12 cellular contexts compared by ENCODE assay signal in genomic region chr4:39037491-39037825, GRCh38. TPM values are rescaled to one million over a fixed set of nuclear protein-coding genes. Genes with fewer than 3 reads are reported as not detected.
DNase-seq lines count a peak whose midpoint lies in the region; ATAC-seq, FAIRE-seq and TF ChIP-seq lines count a peak whose summit lies in the region.
"Had no signal": no experiment of that assay in that cellular context is flagged by ENCODE, and none has a peak within 500 bp of the region (broad histone marks: within the 10 kb centered on the region; RNA-seq: fewer than 3 reads in every experiment).

No MANE protein-coding gene starts in this region.

- SMC1A ChIA-PET in GM12878 (lab: Charles Lee; ENCODE audit: uncharacterized antibody, unreplicated experiment) = interaction anchor here (0.8 to 2.3 kb wide), 6 partner anchors 9 to 197 kb away, joined by 3 to 7 read pairs (median 4); no protein-coding TSS in a partner anchor

- in situ Hi-C loops in GM12878 (cut with MboI) = loop anchor here (10.0 to 25.0 kb wide), 2 partner anchors 275 to 587 kb away; no protein-coding TSS in a partner anchor

- H3K27me3 ChIP-seq in GM12878 (replicated peaks in 1 of 2; ENCODE audit: control insufficient read depth in 2 of 2, insufficient read depth in 2 of 2, low read length in 1 of 2) = no peaks in the 10 kb centered on the region
- H3K27me3 ChIP-seq: sigmoid colon had no signal

- ATAC-seq in GM12878 (peak; percentile 68), GM19397 (IDR thresholded peaks at IDR 0.05; ENCODE audit: unreplicated experiment) (no peak), GM19395 (IDR thresholded peaks at IDR 0.05; ENCODE audit: unreplicated experiment) (no peak)
- ATAC-seq: T-cell had no signal

- H3K79me2 ChIP-seq in GM12878 (ENCODE audit: control insufficient read depth, insufficient read depth, low read length) = no peaks in the 10 kb centered on the region

- DNase-seq in A172 (ENCODE audit: low spot score) (peak; percentile 57), HT1080 (ENCODE audit: low read depth) (peak; percentile 75), GM12878 (ENCODE audit: low read depth, low spot score) (no peak), kidney tubule cell (ENCODE audit: low spot score) (peak; percentile 59), 8988T (no peak)
- no peak for DNase-seq in central memory CD4-positive, alpha-beta T cell
- DNase-seq: immature natural killer cell, NCI-H1930, sigmoid colon, T-cell had no signal

- POLR2A ChIA-PET in GM12878 (lab: Charles Lee) = interaction anchor here (1.2 to 3.3 kb wide), 3 partner anchors 10 to 13 kb away, joined by 7 to 20 read pairs (median 12); no protein-coding TSS in a partner anchor

- WGBS in GM12878 (ENCODE audit: insufficient coverage, insufficient replicate concordance, low lambda C conversion rate, missing lambda C conversion rate) = 43% methylated on average over 4 of the region's 4 CpGs

- no peak for FAIRE-seq in GM12878 (lab: Jason Lieb, UNC)

- no peaks in the 10 kb centered on the region for H3K9me3 ChIP-seq in GM12878 (replicated peaks; ENCODE audit: control insufficient read depth, insufficient read depth, low read length)
- H3K9me3 ChIP-seq: sigmoid colon had no signal

- TF ChIP-seq CTCF in GM12878 (IDR thresholded peaks at IDR 0.05 in 2 of 3, conservative IDR thresholded peaks at IDR 0.05 in 1 of 3; ENCODE audit: control insufficient read depth in 2 of 3, extremely low read depth in 1 of 3, insufficient read depth in 1 of 3, low read depth in 3 of 3, low read length in 3 of 3) = no peak

- H3K36me3 ChIP-seq in GM12878 (ENCODE audit: control insufficient read depth in 2 of 2, insufficient read depth in 2 of 2, low read length in 1 of 2) = no peaks in the 10 kb centered on the region
- H3K36me3 ChIP-seq: sigmoid colon had no signal

- no peak for TF ChIP-seq RAD21 in GM12878 (IDR thresholded peaks at IDR 0.05; ENCODE audit: insufficient read depth, low read depth, low read length)

- no TSS peak for BruUV-seq in GM12878 (replicated peaks; lab: Mats Ljungman, UMichigan)

- CTCF ChIA-PET in GM12878 (lab: Yijun Ruan, JAX) = interaction anchor here (1.0 to 1.8 kb wide), 5 partner anchors 9 to 135 kb away, joined by 3 to 5 read pairs (median 3); no protein-coding TSS in a partner anchor

- peak overlapping the region; percentile 53 for H3K27ac ChIP-seq in GM12878 (ENCODE audit: control insufficient read depth, insufficient read depth)

- RAD21 ChIA-PET in GM12878 (lab: Charles Lee; ENCODE audit: unreplicated experiment) = interaction anchor here (0.8 to 2.3 kb wide), 8 partner anchors 9 to 278 kb away, joined by 3 to 10 read pairs (median 4); no protein-coding TSS in a partner anchor

- H3K9ac ChIP-seq in GM12878 (ENCODE audit: control insufficient read depth, insufficient read depth, low read length) = no peak overlapping the region

- intact Hi-C loops in GM12878 (cut with micrococcal nuclease; ENCODE audit: unreplicated experiment) = no loop called here

- TF ChIP-seq POLR2A in GM12878 (IDR thresholded peaks at IDR 0.05; ENCODE audit: low read depth, low read length) = 0 out of 2 replicates have a peak, but pooled peaks have one; percentile 14

- peak overlapping the region; percentile 85 for H2AFZ ChIP-seq in GM12878 (ENCODE audit: control insufficient read depth, low read depth, low read length)

- no peaks in the 10 kb centered on the region for H4K20me1 ChIP-seq in GM12878 (ENCODE audit: control insufficient read depth, insufficient read depth)

- peak overlapping the region; percentile 69; the same call in 1 of the 2 replicates for H3K4me2 ChIP-seq in GM12878 (ENCODE audit: control insufficient read depth, insufficient read depth)

- no peak overlapping the region for H3K4me3 ChIP-seq in GM12878
- H3K4me3 ChIP-seq: sigmoid colon had no signal

- H3K4me1 ChIP-seq in GM12878 (ENCODE audit: control insufficient read depth, insufficient read depth, low read length) = peaks cover 31% of the 10 kb centered on the region

- no peak for TF ChIP-seq EP300 in GM12878 (IDR thresholded peaks at IDR 0.05; ENCODE audit: borderline replicate concordance in 1 of 2, control insufficient read depth in 1 of 2, low read depth in 2 of 2, low read length in 2 of 2)

TF ChIP-seq in GM12878, 131 proteins besides CTCF, POLR2A, EP300 and RAD21 (continues in another document):
- TF ChIP-seq ZNF384 (IDR thresholded peaks at IDR 0.05; ENCODE audit: borderline replicate concordance, low read depth, low read length) (no peak), SUPT20H (IDR thresholded peaks at IDR 0.05; ENCODE audit: borderline replicate concordance, control insufficient read depth, low read depth, low read length) (no peak), PBX3 (IDR thresholded peaks at IDR 0.05; ENCODE audit: insufficient replicate concordance, low read depth, low read length) (no peak), FOXK2 (IDR thresholded peaks at IDR 0.05) (no peak), ETV6 (conservative IDR thresholded peaks at IDR 0.05 in 1 of 2, IDR thresholded peaks at IDR 0.05 in 1 of 2; ENCODE audit: borderline replicate concordance in 1 of 2, low read depth in 1 of 2) (0 out of 4 replicates have a peak, but pooled peaks of 1 of the 2 experiments have one; percentile 10), USF1 (IDR thresholded peaks at IDR 0.05; ENCODE audit: borderline replicate concordance, extremely low read length, insufficient read depth, low read depth, low read length) (no peak), ZNF207 (IDR thresholded peaks at IDR 0.05; ENCODE audit: borderline replicate concordance) (no peak), DPF2 (IDR thresholded peaks at IDR 0.05) (0 out of 2 replicates have a peak, but pooled peaks have one; percentile 12)

RNA-seq across cellular contexts. Expression of gene TMEM156, which starts 5.2 kb away (rescaled TPM):
- total RNA-seq in A172 (2014; rRNA removed; shearing (Covaris generic)) = 0.19 and 0.81 TPM in 2 replicates
- total RNA-seq in HT1080 (2014; rRNA removed; shearing (Covaris generic)) = 5.4 and 8.4 TPM in 2 replicates
- polyA plus RNA-seq in HT1080 (2015; cell fraction: cytosol; rRNA removed) = 27.0 and 27.9 TPM in 2 replicates
- polyA plus RNA-seq in HT1080 (2015; cell fraction: nucleus; rRNA removed) = 14.9 and 19.1 TPM in 2 replicates
- total RNA-seq in GM12878 (2013; cell fraction: nucleolus; rRNA removed) = 68.8 and 85.3 TPM in 2 replicates
- total RNA-seq in GM12878 (2014; rRNA removed) (28.1 and 30.8 TPM in 2 replicates), GM12878 (2014; rRNA removed; fragmentation: Illumina TruSeq; extraction: Trizol) (43.3 and 46.2 TPM in 2 replicates), GM12878 (2021) (18.4 and 20.8 TPM in 2 replicates)
- 17.0 TPM for polyA plus RNA-seq in GM12878 (2011; ENCODE audit: low read depth)
- polyA plus RNA-seq in GM12878 (2011; rRNA removed) (44.0 and 82.4 TPM in 2 replicates), GM12878 (2014; fragmentation: Illumina TruSeq; extraction: Trizol) (48.3 and 67.7 TPM in 2 replicates), GM12878 (2014; fragmentation: Nextera tagmentation; extraction: Ambion mirVana) (10 to 100 TPM; 35.0 to 36.2 TPM), GM12878 (2014; rRNA removed) (20.5 and 30.4 TPM in 2 replicates), GM12878 (2016; fragmentation: Nextera tagmentation; extraction: Ambion mirVana) (10 to 100 TPM; 22.4 to 27.2 TPM)
- 16.1 and 17.1 TPM in 2 replicates for polyA plus RNA-seq in GM12878 (2011; cell fraction: cytosol; rRNA removed)
- 11.4 and 12.4 TPM in 2 replicates for polyA plus RNA-seq in GM12878 (2011; cell fraction: nucleus; rRNA removed)
- 35.0 and 43.1 TPM in 2 replicates for polyA plus RNA-seq in GM12878 (2012)
- 13.0 and 25.5 TPM in 2 replicates for polyA minus RNA-seq in GM12878 (2011; rRNA and poly(A)+ RNA removed)
- 5.9 and 11.6 TPM in 2 replicates for polyA minus RNA-seq in GM12878 (2011; cell fraction: cytosol; rRNA and poly(A)+ RNA removed)
- 10.0 and 11.0 TPM in 2 replicates for polyA minus RNA-seq in GM12878 (2011; cell fraction: nucleus; rRNA and poly(A)+ RNA removed)

RNA-seq across cellular contexts. Expression of gene KLHL5, which starts 24.6 kb away (rescaled TPM):
- 68.5 and 78.3 TPM in 2 replicates for total RNA-seq in A172 (2014; rRNA removed; shearing (Covaris generic))
- total RNA-seq in HT1080 (2014; rRNA removed; shearing (Covaris generic)) = 33.0 and 37.1 TPM in 2 replicates
- 72.6 and 86.3 TPM in 2 replicates for polyA plus RNA-seq in HT1080 (2015; cell fraction: cytosol; rRNA removed)
- 35.5 and 36.3 TPM in 2 replicates for polyA plus RNA-seq in HT1080 (2015; cell fraction: nucleus; rRNA removed)
- total RNA-seq in GM12878 (2013; cell fraction: nucleolus; rRNA removed) = 37.6 and 40.5 TPM in 2 replicates
- 11.7 and 14.2 TPM in 2 replicates for total RNA-seq in GM12878 (2014; rRNA removed)
- 19.5 and 21.6 TPM in 2 replicates for total RNA-seq in GM12878 (2014; rRNA removed; fragmentation: Illumina TruSeq; extraction: Trizol)
- total RNA-seq in GM12878 (2021) = 16.9 and 19.7 TPM in 2 replicates
- polyA plus RNA-seq in GM12878 (2011; ENCODE audit: low read depth) = 7.5 TPM
- 27.3 and 31.3 TPM in 2 replicates for polyA plus RNA-seq in GM12878 (2011; rRNA removed)
- 14.5 and 17.8 TPM in 2 replicates for polyA plus RNA-seq in GM12878 (2011; cell fraction: cytosol; rRNA removed)
- polyA plus RNA-seq in GM12878 (2011; cell fraction: nucleus; rRNA removed) = 15.9 and 21.8 TPM in 2 replicates
- 9.0 and 10.2 TPM in 2 replicates for polyA plus RNA-seq in GM12878 (2012)
- polyA plus RNA-seq in GM12878 (2014; fragmentation: Illumina TruSeq; extraction: Trizol) = 15.7 and 20.2 TPM in 2 replicates
- polyA plus RNA-seq in GM12878 (2014; fragmentation: Nextera tagmentation; extraction: Ambion mirVana) = 1 to 10 TPM; 4.7 to 7.4 TPM
- 12.1 and 13.5 TPM in 2 replicates for polyA plus RNA-seq in GM12878 (2014; rRNA removed)
- polyA plus RNA-seq in GM12878 (2016; fragmentation: Nextera tagmentation; extraction: Ambion mirVana) = 10 to 100 TPM in 1 of 2 experiments, 1 to 10 TPM in 1; 9.8 to 10.6 TPM
- polyA minus RNA-seq in GM12878 (2011; rRNA and poly(A)+ RNA removed) = 32.2 and 62.2 TPM in 2 replicates
- polyA minus RNA-seq in GM12878 (2011; cell fraction: cytosol; rRNA and poly(A)+ RNA removed) = 12.7 and 13.5 TPM in 2 replicates
- polyA minus RNA-seq in GM12878 (2011; cell fraction: nucleus; rRNA and poly(A)+ RNA removed) = 14.0 and 24.4 TPM in 2 replicates

Comparison
In these comparisons a context has a peak if more than half of its experiments do, and no peak if none do; other contexts are left out.
1. DNase-seq: peak in A172 (single experiment), HT1080 (single experiment) and kidney tubule cell (single experiment); none in GM12878 (single experiment), 8988T (single experiment) and central memory CD4-positive, alpha-beta T cell (single experiment).